ENCODE assay signal across 8 cellular contexts in the genomic region with DNA sequence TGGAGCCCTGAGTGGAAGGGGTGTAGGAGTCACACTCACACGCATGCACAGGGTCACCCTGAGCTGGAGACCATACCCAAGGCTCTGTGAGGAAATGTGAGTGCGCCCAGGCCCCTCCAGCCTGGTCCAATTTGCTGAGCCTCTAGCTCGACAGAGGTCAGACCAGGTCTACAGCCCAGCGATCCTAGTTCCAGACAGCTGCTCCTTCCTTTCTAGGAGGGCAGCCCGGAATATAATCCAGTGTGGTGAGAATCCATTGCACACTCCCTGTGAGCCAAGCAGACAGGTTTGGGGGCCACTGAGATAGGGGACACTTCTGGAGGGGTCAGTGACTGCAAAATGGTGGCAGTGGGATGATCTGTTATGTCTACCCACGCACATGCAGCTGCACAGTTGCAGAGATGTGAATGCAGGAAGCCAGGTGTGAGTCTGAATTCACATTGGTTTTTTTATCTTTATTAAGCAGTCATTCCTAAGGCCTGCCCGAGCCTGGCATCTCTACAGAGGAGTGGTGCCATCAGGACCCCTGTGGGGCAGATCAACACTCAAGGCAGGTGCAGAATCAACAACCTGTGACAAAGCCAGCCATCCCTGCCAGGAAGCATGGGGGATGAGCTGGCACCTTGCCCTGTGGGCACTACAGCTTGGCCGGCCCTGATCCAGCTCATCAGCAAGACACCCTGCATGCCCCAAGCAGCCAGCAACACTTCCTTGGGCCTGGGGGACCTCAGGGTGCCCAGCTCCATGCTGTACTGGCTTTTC. TPM values are rescaled to one million over a fixed set of nuclear protein-coding genes. Genes with fewer than 3 reads are reported as not detected.
DNase-seq lines count a peak whose midpoint lies in the region; ATAC-seq and TF ChIP-seq lines count a peak whose summit lies in the region.

A gene with protein sequence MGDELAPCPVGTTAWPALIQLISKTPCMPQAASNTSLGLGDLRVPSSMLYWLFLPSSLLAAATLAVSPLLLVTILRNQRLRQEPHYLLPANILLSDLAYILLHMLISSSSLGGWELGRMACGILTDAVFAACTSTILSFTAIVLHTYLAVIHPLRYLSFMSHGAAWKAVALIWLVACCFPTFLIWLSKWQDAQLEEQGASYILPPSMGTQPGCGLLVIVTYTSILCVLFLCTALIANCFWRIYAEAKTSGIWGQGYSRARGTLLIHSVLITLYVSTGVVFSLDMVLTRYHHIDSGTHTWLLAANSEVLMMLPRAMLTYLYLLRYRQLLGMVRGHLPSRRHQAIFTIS (plus strand): TSS at position 522 of the 762 bp plus-strand sequence. CDS start 82 bp downstream, at position 604.

- H3K4me2 ChIP-seq in mesenchymal stem cell (ENCODE audit: low read length, poor library complexity, severe bottlenecking) = no peak within 1 kb of the TSS

- H2AFZ ChIP-seq in ACC112 (ENCODE audit: low read length, unreplicated experiment) (peak within 1 kb of the TSS; percentile 67), mesenchymal stem cell (ENCODE audit: low read depth, low read length) (peak within 1 kb of the TSS; percentile 20)

- H3K27ac ChIP-seq in ACC112 (ENCODE audit: low read depth, low read length) (no peak within 1 kb of the TSS), mesenchymal stem cell (ENCODE audit: low read length, poor library complexity, severe bottlenecking) (no peak within 1 kb of the TSS)

- ATAC-seq in GM21737 (IDR thresholded peaks at IDR 0.05; ENCODE audit: unreplicated experiment) (no peak), HG02623 (IDR thresholded peaks at IDR 0.05; ENCODE audit: unreplicated experiment) (no peak)

- H3K36me3 Mint-ChIP-seq in activated naive CD8-positive, alpha-beta T cell treated with anti-CD3 and anti-CD28 coated beads for 36 hours = no peaks in the 10 kb centered on the region

- peak within 1 kb of the TSS; percentile 20 for H4K91ac ChIP-seq in mesenchymal stem cell (ENCODE audit: low read length)

- H3K79me2 ChIP-seq in ACC112 (ENCODE audit: control insufficient read depth, insufficient read depth, low read length, unreplicated experiment) = no peaks in the 10 kb centered on the region

- WGBS in mesenchymal stem cell = 88% methylated on average over 8 of the region's 8 CpGs

- no peak within 1 kb of the TSS for H2AK5ac ChIP-seq in mesenchymal stem cell (ENCODE audit: low read length, severe bottlenecking)

- H3K4me3 ChIP-seq in ACC112 (ENCODE audit: low read depth, low read length) = no peak within 1 kb of the TSS
- no peak within 1 kb of the TSS for H3K4me3 ChIP-seq in LNCaP clone FGC (ENCODE audit: low read depth, low read length)
- peak within 1 kb of the TSS in 1 of 2 experiments; percentile 80 for H3K4me3 ChIP-seq in mesenchymal stem cell (ENCODE audit: insufficient read depth in 1 of 2, low read depth in 1 of 2, low read length in 2 of 2)

- H3K14ac ChIP-seq in mesenchymal stem cell (ENCODE audit: low read length in 2 of 2) = no peak within 1 kb of the TSS

- TF ChIP-seq CTCF in LNCaP clone FGC (IDR thresholded peaks at IDR 0.05; ENCODE audit: control insufficient read depth, extremely low read depth, insufficient read depth) = no peak

- H3K23ac ChIP-seq in mesenchymal stem cell (ENCODE audit: low read length in 2 of 2) = no peak within 1 kb of the TSS

- H3K4ac ChIP-seq in mesenchymal stem cell (ENCODE audit: low read depth in 1 of 2, low read length in 2 of 2) = no peak within 1 kb of the TSS

- H2BK12ac ChIP-seq in mesenchymal stem cell (ENCODE audit: low read length in 2 of 2) = no peak within 1 kb of the TSS

- H3K9me3 Mint-ChIP-seq in activated naive CD8-positive, alpha-beta T cell treated with anti-CD3 and anti-CD28 coated beads for 36 hours = no peaks in the 10 kb centered on the region

- no peak within 1 kb of the TSS for H4K8ac ChIP-seq in mesenchymal stem cell (ENCODE audit: low read length)

- no peaks in the 10 kb centered on the region for H3K27me3 Mint-ChIP-seq in activated naive CD8-positive, alpha-beta T cell treated with anti-CD3 and anti-CD28 coated beads for 36 hours

- no peak within 1 kb of the TSS for H3K9ac ChIP-seq in mesenchymal stem cell (ENCODE audit: low read length)

- H2BK15ac ChIP-seq in mesenchymal stem cell (ENCODE audit: low read depth, poor library complexity, severe bottlenecking) = no peak within 1 kb of the TSS

- H3K4me3 Mint-ChIP-seq in activated naive CD8-positive, alpha-beta T cell treated with anti-CD3 and anti-CD28 coated beads for 36 hours = peak within 1 kb of the TSS; percentile 50

- no peak within 1 kb of the TSS for H3K27ac Mint-ChIP-seq in activated naive CD8-positive, alpha-beta T cell treated with anti-CD3 and anti-CD28 coated beads for 36 hours

- H3K36me3 ChIP-seq in ACC112 (ENCODE audit: insufficient read depth, low read length) (no peaks in the 10 kb centered on the region), mesenchymal stem cell (ENCODE audit: control insufficient read depth in 1 of 2, insufficient read depth in 2 of 2, low read depth in 1 of 2, low read length in 2 of 2) (no peaks in the 10 kb centered on the region)

- no peak within 1 kb of the TSS for H3K18ac ChIP-seq in mesenchymal stem cell (ENCODE audit: low read depth in 1 of 2, low read length in 2 of 2)

- H3K79me1 ChIP-seq in mesenchymal stem cell (replicated peaks; ENCODE audit: low read length, poor library complexity, severe bottlenecking) = no peaks in the 10 kb centered on the region

- H3K9me3 ChIP-seq in mesenchymal stem cell (ENCODE audit: control insufficient read depth, low read length) = no peaks in the 10 kb centered on the region

- DNase-seq in LNCaP clone FGC (ENCODE audit: low read depth) (peak; percentile 59), mesenchymal stem cell (no peak), kidney glomerular epithelial cell (lab: John Stamatoyannopoulos, UW) (no peak), Kasumi-1 (lab: John Stamatoyannopoulos, UW) (no peak)
- no peak for DNase-seq in activated naive CD8-positive, alpha-beta T cell treated with anti-CD3 and anti-CD28 coated beads for 36 hours

- H3K27me3 ChIP-seq in ACC112 (ENCODE audit: insufficient read depth, low read length) (peaks cover 14% of the 10 kb centered on the region; the same call in 1 of the 2 replicates), mesenchymal stem cell (ENCODE audit: control insufficient read depth in 1 of 2, insufficient read depth in 1 of 2, low read length in 2 of 2) (peaks cover 5 to 8% of the 10 kb centered on the region in 2 experiments)

- peaks cover 7% of the 10 kb centered on the region for H3K4me1 ChIP-seq in ACC112 (ENCODE audit: control insufficient read depth, insufficient read depth, low read length, unreplicated experiment)
- H3K4me1 ChIP-seq in mesenchymal stem cell (ENCODE audit: control insufficient read depth, insufficient read depth, low read depth, low read length) = peaks cover 17% of the 10 kb centered on the region

- H2BK5ac ChIP-seq in mesenchymal stem cell (ENCODE audit: low read depth, low read length, poor library complexity, severe bottlenecking) = no peak within 1 kb of the TSS

- H2BK120ac ChIP-seq in mesenchymal stem cell (ENCODE audit: low read depth, low read length) = no peak within 1 kb of the TSS

- H3K4me1 Mint-ChIP-seq in activated naive CD8-positive, alpha-beta T cell treated with anti-CD3 and anti-CD28 coated beads for 36 hours = peaks cover 1% of the 10 kb centered on the region

RNA-seq across cellular contexts. Expression of the gene that starts here (rescaled TPM):
- total RNA-seq in activated naive CD8-positive, alpha-beta T cell treated with anti-CD3 and anti-CD28 coated beads for 36 hours = not detected
- not detected for polyA plus RNA-seq in mesenchymal stem cell (2013, experiment 1 of 2)
- not detected for polyA plus RNA-seq in mesenchymal stem cell (2013, experiment 2 of 2)
